1 cellular context compared by ENCODE assay signal in the genomic region with DNA sequence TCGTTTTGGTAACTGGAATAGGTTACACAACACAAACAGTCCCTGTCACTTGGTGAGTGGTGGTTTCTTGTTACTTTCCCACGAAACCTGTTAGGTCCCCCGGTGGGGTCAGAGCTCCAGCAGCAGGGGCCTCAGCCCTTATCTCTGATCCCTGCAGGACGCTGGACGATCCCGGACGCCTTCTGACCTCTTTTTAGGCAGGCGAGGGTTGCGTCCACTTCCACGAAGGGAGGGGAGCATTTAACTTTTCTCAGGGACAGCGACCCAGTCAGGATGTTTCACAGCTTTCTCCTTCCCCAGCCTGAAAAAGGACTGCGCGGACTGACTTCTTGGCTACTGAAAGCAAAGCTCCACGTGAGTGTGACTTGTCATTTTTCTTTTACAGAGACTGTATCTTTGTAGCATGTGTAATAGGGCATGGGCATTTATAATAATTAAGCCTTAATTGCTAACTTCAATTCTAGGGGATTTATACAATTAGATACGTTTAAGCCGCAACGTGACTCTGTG.
TF ChIP-seq lines count a peak whose summit lies in the region.

No MANE protein-coding gene starts in this region.

TF ChIP-seq in HepG2, 621 proteins besides CTCF, POLR2A, EP300 and RAD21:
- TF ChIP-seq ZNF549 (CRISPR knock-in tag; IDR thresholded peaks at IDR 0.05) (no peak), MTF2 (CRISPR knock-in tag; IDR thresholded peaks at IDR 0.05; ENCODE audit: borderline replicate concordance) (no peak), ZNF850 (CRISPR knock-in tag; conservative IDR thresholded peaks at IDR 0.05) (no peak), HDAC6 (IDR thresholded peaks at IDR 0.05; ENCODE audit: low read depth, low read length) (no peak), RFX5 (IDR thresholded peaks at IDR 0.05; ENCODE audit: low read depth, low read length) (no peak), CHD4 (IDR thresholded peaks at IDR 0.05; ENCODE audit: borderline replicate concordance, low read length) (0 out of 2 replicates have a peak, but pooled peaks have one; percentile 0), FIP1L1 (IDR thresholded peaks at IDR 0.05; ENCODE audit: borderline replicate concordance, insufficient read depth, low read depth, low read length) (no peak), ZNF224 (CRISPR knock-in tag; IDR thresholded peaks at IDR 0.05) (0 out of 2 replicates have a peak, but pooled peaks have one; percentile 13), RELA (CRISPR knock-in tag; IDR thresholded peaks at IDR 0.05) (no peak), LCORL (IDR thresholded peaks at IDR 0.05) (no peak), LCORL (CRISPR knock-in tag; IDR thresholded peaks at IDR 0.05) (0 out of 2 replicates have a peak, but pooled peaks have one; percentile 15), NFATC3 (CRISPR knock-in tag; IDR thresholded peaks at IDR 0.05) (no peak), CENPX (CRISPR knock-in tag; IDR thresholded peaks at IDR 0.05) (no peak), ZMYM3 (CRISPR knock-in tag; IDR thresholded peaks at IDR 0.05) (0 out of 2 replicates have a peak, but pooled peaks have one; percentile 4), PAX8 (CRISPR knock-in tag; IDR thresholded peaks at IDR 0.05; ENCODE audit: borderline replicate concordance) (no peak), REPIN1 (CRISPR knock-in tag; IDR thresholded peaks at IDR 0.05; ENCODE audit: borderline replicate concordance, low read depth) (no peak), PHF5A (CRISPR knock-in tag; IDR thresholded peaks at IDR 0.05; ENCODE audit: low read depth, unreplicated experiment) (no peak), KDM5B (CRISPR knock-in tag; IDR thresholded peaks at IDR 0.05; ENCODE audit: borderline replicate concordance) (no peak)
- TF ChIP-seq, protein P1, sequence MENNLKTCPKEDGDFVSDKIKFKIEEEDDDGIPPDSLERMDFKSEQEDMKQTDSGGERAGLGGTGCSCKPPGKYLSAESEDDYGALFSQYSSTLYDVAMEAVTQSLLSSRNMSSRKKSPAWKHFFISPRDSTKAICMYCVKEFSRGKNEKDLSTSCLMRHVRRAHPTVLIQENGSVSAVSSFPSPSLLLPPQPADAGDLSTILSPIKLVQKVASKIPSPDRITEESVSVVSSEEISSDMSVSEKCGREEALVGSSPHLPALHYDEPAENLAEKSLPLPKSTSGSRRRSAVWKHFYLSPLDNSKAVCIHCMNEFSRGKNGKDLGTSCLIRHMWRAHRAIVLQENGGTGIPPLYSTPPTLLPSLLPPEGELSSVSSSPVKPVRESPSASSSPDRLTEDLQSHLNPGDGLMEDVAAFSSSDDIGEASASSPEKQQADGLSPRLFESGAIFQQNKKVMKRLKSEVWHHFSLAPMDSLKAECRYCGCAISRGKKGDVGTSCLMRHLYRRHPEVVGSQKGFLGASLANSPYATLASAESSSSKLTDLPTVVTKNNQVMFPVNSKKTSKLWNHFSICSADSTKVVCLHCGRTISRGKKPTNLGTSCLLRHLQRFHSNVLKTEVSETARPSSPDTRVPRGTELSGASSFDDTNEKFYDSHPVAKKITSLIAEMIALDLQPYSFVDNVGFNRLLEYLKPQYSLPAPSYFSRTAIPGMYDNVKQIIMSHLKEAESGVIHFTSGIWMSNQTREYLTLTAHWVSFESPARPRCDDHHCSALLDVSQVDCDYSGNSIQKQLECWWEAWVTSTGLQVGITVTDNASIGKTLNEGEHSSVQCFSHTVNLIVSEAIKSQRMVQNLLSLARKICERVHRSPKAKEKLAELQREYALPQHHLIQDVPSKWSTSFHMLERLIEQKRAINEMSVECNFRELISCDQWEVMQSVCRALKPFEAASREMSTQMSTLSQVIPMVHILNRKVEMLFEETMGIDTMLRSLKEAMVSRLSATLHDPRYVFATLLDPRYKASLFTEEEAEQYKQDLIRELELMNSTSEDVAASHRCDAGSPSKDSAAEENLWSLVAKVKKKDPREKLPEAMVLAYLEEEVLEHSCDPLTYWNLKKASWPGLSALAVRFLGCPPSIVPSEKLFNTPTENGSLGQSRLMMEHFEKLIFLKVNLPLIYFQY (CRISPR knock-in tag; IDR thresholded peaks at IDR 0.05; ENCODE audit: borderline replicate concordance): no peak
